In the genomic region with DNA sequence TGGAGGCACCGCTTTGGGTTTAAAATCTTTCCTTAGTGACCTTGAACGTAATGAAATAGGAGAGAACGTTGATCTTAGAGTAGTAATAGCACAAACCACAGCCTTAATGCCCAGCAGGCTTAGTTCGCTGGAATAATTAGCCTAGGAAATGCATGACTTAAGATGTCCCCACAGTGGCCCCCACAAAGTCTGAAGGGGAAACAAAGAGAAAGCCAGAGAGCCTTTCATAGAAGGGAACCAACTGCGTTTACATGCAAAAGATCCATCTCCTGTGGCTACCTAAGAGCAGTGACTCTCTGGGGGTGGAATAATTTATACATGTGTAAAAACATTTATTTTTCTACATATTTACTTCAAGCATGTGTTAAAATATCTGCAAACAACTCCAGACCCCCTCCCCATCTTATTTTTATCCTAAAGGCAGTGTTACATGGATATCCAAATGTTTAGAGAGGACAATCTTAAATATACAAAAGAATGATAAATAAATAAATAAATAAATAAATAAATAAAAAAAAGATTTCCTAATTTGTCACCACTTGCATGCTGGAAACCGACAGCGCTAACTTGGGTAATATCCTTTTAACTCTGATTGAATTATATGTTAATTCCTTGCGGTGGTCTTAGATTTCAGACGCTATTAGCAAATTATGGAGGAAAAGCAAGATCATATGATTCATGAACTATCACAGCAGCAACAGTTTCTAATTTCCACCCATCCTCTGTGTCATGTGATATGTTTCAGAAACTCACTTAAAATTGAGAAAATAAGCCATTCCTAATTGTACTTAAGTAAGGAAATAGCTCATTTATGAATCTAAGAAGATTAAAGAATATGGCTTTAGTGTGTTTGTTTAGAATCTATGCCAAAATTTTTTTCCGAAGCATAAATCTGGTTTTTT, we compare ENCODE assay signal across 1 cellular context.
TF ChIP-seq lines count a peak whose summit lies in the region.

No MANE protein-coding gene starts in this region.

TF ChIP-seq in HEK293, 187 proteins besides CTCF, POLR2A, EP300 and RAD21 (continued from another document and continues in another):
- TF ChIP-seq, protein P1, sequence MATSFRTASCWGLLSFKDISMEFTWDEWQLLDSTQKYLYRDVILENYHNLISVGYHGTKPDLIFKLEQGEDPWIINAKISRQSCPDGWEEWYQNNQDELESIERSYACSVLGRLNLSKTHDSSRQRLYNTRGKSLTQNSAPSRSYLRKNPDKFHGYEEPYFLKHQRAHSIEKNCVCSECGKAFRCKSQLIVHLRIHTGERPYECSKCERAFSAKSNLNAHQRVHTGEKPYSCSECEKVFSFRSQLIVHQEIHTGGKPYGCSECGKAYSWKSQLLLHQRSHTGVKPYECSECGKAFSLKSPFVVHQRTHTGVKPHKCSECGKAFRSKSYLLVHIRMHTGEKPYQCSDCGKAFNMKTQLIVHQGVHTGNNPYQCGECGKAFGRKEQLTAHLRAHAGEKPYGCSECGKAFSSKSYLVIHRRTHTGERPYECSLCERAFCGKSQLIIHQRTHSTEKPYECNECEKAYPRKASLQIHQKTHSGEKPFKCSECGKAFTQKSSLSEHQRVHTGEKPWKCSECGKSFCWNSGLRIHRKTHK (tag by site-specific recombination; IDR thresholded peaks at IDR 0.05) = no peak
- TF ChIP-seq ZNF768 (tag by site-specific recombination; IDR thresholded peaks at IDR 0.05) (no peak), HOXA7 (CRISPR knock-in tag; IDR thresholded peaks at IDR 0.05; ENCODE audit: borderline replicate concordance) (no peak), ZNF211 (tag by site-specific recombination; IDR thresholded peaks at IDR 0.05; ENCODE audit: low read depth) (no peak), ZFP3 (tag by site-specific recombination; IDR thresholded peaks at IDR 0.05; ENCODE audit: low read depth) (no peak), BCL11A (tag by site-specific recombination; IDR thresholded peaks at IDR 0.05; ENCODE audit: low read depth) (no peak), REPIN1 (tag by site-specific recombination; IDR thresholded peaks at IDR 0.05; ENCODE audit: low read depth) (no peak), ZNF701 (tag by site-specific recombination; IDR thresholded peaks at IDR 0.05) (no peak), ZSCAN30 (tag by site-specific recombination; IDR thresholded peaks at IDR 0.05) (no peak), KLF17 (tag by site-specific recombination; IDR thresholded peaks at IDR 0.05) (no peak), GLIS1 (tag by site-specific recombination; IDR thresholded peaks at IDR 0.05) (no peak), ZNF362 (tag by site-specific recombination; IDR thresholded peaks at IDR 0.05) (no peak), ZNF174 (tag by site-specific recombination; IDR thresholded peaks at IDR 0.05) (no peak), PRDM1 (tag by site-specific recombination; IDR thresholded peaks at IDR 0.05) (no peak), ZNF146 (tag by site-specific recombination; IDR thresholded peaks at IDR 0.05) (no peak), ZNF292 (tag by site-specific recombination; IDR thresholded peaks at IDR 0.05; ENCODE audit: borderline replicate concordance, low read depth) (no peak), ZNF558 (tag by site-specific recombination; IDR thresholded peaks at IDR 0.05) (peak; percentile 70; the same call in 1 of the 2 replicates), GLIS2 (tag by site-specific recombination; IDR thresholded peaks at IDR 0.05) (no peak), KLF10 (tag by site-specific recombination; IDR thresholded peaks at IDR 0.05) (no peak), ZNF510 (tag by site-specific recombination; IDR thresholded peaks at IDR 0.05; ENCODE audit: insufficient replicate concordance) (peak; percentile 56), ZNF23 (tag by site-specific recombination; IDR thresholded peaks at IDR 0.05; ENCODE audit: borderline replicate concordance) (no peak), ZNF623 (tag by site-specific recombination; IDR thresholded peaks at IDR 0.05) (peak; percentile 73), ZNF677 (tag by site-specific recombination; IDR thresholded peaks at IDR 0.05) (no peak), ZFP37 (tag by site-specific recombination; IDR thresholded peaks at IDR 0.05) (no peak), ZNF37A (tag by site-specific recombination; IDR thresholded peaks at IDR 0.05) (no peak), ZNF549 (tag by site-specific recombination; IDR thresholded peaks at IDR 0.05) (no peak), ZNF658 (tag by site-specific recombination; IDR thresholded peaks at IDR 0.05) (no peak), KLF16 (tag by site-specific recombination; IDR thresholded peaks at IDR 0.05) (no peak), HOXD13 (CRISPR knock-in tag; IDR thresholded peaks at IDR 0.05; ENCODE audit: borderline replicate concordance) (no peak), ZBTB48 (tag by site-specific recombination; IDR thresholded peaks at IDR 0.05) (no peak), ZBTB20 (tag by site-specific recombination; IDR thresholded peaks at IDR 0.05) (no peak), ZBTB44 (tag by site-specific recombination; IDR thresholded peaks at IDR 0.05) (no peak), ZNF138 (tag by site-specific recombination; IDR thresholded peaks at IDR 0.05; ENCODE audit: borderline replicate concordance) (no peak), ZNF792 (tag by site-specific recombination; IDR thresholded peaks at IDR 0.05) (no peak), ZNF610 (tag by site-specific recombination; IDR thresholded peaks at IDR 0.05; ENCODE audit: borderline replicate concordance) (no peak), BCL11B (tag by site-specific recombination; IDR thresholded peaks at IDR 0.05; ENCODE audit: low read depth) (no peak), ZNF266 (tag by site-specific recombination; IDR thresholded peaks at IDR 0.05; ENCODE audit: low read depth) (0 out of 2 replicates have a peak, but pooled peaks have one; percentile 40), TRIM28 (IDR thresholded peaks at IDR 0.05; ENCODE audit: borderline replicate concordance, low read length) (no peak), ZNF169 (tag by site-specific recombination; IDR thresholded peaks at IDR 0.05) (no peak), KLF8 (tag by site-specific recombination; IDR thresholded peaks at IDR 0.05) (no peak), SP7 (tag by site-specific recombination; IDR thresholded peaks at IDR 0.05) (no peak), ZNF76 (tag by site-specific recombination; IDR thresholded peaks at IDR 0.05; ENCODE audit: borderline replicate concordance, low read depth) (no peak), ZNF555 (tag by site-specific recombination; conservative IDR thresholded peaks at IDR 0.05) (peak; percentile 74), ZBTB17 (tag by site-specific recombination; IDR thresholded peaks at IDR 0.05) (no peak), ZNF155 (tag by site-specific recombination; IDR thresholded peaks at IDR 0.05) (no peak), ZFP41 (tag by site-specific recombination; IDR thresholded peaks at IDR 0.05; ENCODE audit: borderline replicate concordance) (no peak), ZNF239 (tag by site-specific recombination; IDR thresholded peaks at IDR 0.05) (no peak), ZEB2 (tag by site-specific recombination; IDR thresholded peaks at IDR 0.05) (no peak)
- TF ChIP-seq, protein P2, sequence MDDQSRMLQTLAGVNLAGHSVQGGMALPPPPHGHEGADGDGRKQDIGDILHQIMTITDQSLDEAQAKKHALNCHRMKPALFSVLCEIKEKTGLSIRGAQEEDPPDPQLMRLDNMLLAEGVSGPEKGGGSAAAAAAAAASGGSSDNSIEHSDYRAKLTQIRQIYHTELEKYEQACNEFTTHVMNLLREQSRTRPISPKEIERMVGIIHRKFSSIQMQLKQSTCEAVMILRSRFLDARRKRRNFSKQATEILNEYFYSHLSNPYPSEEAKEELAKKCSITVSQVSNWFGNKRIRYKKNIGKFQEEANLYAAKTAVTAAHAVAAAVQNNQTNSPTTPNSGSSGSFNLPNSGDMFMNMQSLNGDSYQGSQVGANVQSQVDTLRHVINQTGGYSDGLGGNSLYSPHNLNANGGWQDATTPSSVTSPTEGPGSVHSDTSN (CRISPR knock-in tag; IDR thresholded peaks at IDR 0.05) = no peak
- TF ChIP-seq, protein P3, sequence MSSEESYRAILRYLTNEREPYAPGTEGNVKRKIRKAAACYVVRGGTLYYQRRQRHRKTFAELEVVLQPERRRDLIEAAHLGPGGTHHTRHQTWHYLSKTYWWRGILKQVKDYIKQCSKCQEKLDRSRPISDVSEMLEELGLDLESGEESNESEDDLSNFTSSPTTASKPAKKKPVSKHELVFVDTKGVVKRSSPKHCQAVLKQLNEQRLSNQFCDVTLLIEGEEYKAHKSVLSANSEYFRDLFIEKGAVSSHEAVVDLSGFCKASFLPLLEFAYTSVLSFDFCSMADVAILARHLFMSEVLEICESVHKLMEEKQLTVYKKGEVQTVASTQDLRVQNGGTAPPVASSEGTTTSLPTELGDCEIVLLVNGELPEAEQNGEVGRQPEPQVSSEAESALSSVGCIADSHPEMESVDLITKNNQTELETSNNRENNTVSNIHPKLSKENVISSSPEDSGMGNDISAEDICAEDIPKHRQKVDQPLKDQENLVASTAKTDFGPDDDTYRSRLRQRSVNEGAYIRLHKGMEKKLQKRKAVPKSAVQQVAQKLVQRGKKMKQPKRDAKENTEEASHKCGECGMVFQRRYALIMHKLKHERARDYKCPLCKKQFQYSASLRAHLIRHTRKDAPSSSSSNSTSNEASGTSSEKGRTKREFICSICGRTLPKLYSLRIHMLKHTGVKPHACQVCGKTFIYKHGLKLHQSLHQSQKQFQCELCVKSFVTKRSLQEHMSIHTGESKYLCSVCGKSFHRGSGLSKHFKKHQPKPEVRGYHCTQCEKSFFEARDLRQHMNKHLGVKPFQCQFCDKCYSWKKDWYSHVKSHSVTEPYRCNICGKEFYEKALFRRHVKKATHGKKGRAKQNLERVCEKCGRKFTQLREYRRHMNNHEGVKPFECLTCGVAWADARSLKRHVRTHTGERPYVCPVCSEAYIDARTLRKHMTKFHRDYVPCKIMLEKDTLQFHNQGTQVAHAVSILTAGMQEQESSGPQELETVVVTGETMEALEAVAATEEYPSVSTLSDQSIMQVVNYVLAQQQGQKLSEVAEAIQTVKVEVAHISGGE (tag by site-specific recombination; conservative IDR thresholded peaks at IDR 0.05; ENCODE audit: low read depth) = peak; percentile 77
- TF ChIP-seq, protein P4, sequence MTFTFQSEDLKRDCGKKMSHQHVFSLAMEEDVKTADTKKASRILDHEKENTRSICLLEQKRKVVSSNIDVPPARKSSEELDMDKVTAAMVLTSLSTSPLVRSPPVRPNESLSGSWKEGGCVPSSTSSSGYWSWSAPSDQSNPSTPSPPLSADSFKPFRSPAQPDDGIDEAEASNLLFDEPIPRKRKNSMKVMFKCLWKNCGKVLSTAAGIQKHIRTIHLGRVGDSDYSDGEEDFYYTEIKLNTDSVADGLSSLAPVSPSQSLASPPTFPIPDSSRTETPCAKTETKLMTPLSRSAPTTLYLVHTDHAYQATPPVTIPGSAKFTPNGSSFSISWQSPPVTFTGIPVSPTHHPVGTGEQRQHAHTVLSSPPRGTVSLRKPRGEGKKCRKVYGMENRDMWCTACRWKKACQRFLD (tag by site-specific recombination; IDR thresholded peaks at IDR 0.05) = no peak
- TF ChIP-seq, protein P5, sequence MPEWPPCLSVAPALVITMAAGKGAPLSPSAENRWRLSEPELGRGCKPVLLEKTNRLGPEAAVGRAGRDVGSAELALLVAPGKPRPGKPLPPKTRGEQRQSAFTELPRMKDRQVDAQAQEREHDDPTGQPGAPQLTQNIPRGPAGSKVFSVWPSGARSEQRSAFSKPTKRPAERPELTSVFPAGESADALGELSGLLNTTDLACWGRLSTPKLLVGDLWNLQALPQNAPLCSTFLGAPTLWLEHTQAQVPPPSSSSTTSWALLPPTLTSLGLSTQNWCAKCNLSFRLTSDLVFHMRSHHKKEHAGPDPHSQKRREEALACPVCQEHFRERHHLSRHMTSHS (tag by site-specific recombination; IDR thresholded peaks at IDR 0.05) = no peak
- TF ChIP-seq, protein P6, sequence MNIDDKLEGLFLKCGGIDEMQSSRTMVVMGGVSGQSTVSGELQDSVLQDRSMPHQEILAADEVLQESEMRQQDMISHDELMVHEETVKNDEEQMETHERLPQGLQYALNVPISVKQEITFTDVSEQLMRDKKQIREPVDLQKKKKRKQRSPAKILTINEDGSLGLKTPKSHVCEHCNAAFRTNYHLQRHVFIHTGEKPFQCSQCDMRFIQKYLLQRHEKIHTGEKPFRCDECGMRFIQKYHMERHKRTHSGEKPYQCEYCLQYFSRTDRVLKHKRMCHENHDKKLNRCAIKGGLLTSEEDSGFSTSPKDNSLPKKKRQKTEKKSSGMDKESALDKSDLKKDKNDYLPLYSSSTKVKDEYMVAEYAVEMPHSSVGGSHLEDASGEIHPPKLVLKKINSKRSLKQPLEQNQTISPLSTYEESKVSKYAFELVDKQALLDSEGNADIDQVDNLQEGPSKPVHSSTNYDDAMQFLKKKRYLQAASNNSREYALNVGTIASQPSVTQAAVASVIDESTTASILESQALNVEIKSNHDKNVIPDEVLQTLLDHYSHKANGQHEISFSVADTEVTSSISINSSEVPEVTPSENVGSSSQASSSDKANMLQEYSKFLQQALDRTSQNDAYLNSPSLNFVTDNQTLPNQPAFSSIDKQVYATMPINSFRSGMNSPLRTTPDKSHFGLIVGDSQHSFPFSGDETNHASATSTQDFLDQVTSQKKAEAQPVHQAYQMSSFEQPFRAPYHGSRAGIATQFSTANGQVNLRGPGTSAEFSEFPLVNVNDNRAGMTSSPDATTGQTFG (tag by site-specific recombination; IDR thresholded peaks at IDR 0.05; ENCODE audit: borderline replicate concordance) = no peak
